16 cellular contexts compared by ENCODE assay signal in the genomic region with DNA sequence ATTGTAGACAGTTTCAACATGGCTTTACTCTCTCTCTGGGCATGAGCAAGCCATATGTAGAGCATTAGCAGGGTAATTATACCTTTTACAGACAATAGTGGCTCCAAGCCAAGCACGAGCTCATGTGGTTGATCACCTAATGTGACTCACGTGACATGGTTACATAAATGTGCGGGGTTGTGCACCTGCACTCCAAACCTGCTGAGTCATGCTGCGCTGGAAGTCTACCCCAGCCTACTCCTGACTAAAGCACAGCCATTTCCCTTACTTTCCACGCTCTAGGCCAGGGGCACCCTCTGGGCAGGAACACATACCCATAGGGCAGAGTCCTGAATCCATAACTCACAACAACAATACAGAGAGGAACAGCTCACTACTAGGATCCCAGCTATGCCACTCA.
DNase-seq lines count a peak whose midpoint lies in the region; ATAC-seq and TF ChIP-seq lines count a peak whose summit lies in the region.
"Had no signal": no experiment of that assay in that cellular context is flagged by ENCODE, and none has a peak within 500 bp of the region (broad histone marks: within the 10 kb centered on the region; RNA-seq: fewer than 3 reads in every experiment).

No MANE protein-coding gene starts in this region.

- POLR2A ChIA-PET in OCI-LY7 (lab: Charles Lee), result no interaction called here

- no peak for TF ChIP-seq CTCF in OCI-LY7 (conservative IDR thresholded peaks at IDR 0.05; ENCODE audit: low read length)
- no peak for TF ChIP-seq CTCF in prostate gland (IDR thresholded peaks at IDR 0.05)

- no TSS peak for BruUV-seq in OCI-LY7 (replicated peaks; lab: Mats Ljungman, UMichigan)

- CTCF ChIA-PET in OCI-LY7 (lab: Charles Lee; ENCODE audit: unreplicated experiment), result no interaction called here

- no peak overlapping the region for H2AFZ ChIP-seq in OCI-LY7 (ENCODE audit: low read length)

- no peak overlapping the region for H3K27ac ChIP-seq in OCI-LY7 (ENCODE audit: low read depth, low read length, poor library complexity, severe bottlenecking)
- peak overlapping the region; percentile 14 for H3K27ac ChIP-seq in epithelial cell of prostate
- no peak overlapping the region for H3K27ac ChIP-seq in prostate gland
- H3K27ac ChIP-seq: HL-60 had no signal

- peak; percentile 38 for DNase-seq in A172 (ENCODE audit: low spot score)
- peak; percentile 10 for DNase-seq in ELR (ENCODE audit: low read depth)
- DNase-seq in OCI-LY7 (ENCODE audit: low spot score), result peak; percentile 51
- DNase-seq in epithelial cell of prostate (ENCODE audit: low read depth, low spot score), result peak; percentile 44
- DNase-seq in cortex of kidney (lab: John Stamatoyannopoulos, UW), result no peak
- DNase-seq in prostate gland (ENCODE audit: low spot score), result no peak
- DNase-seq in NCI-H187 treated with DMSO at 0.1 percent for 48 hours (lab: John Stamatoyannopoulos, UW), result no peak
- DNase-seq: activated CD4-positive, alpha-beta memory T cell treated with anti-CD3 and anti-CD28 coated beads, Interleukin-2, amount 10 ng/mL, durations not matched to agents 7 days and 5 days; effector memory CD4-positive, alpha-beta T cell; NCI-H446 treated with DMSO at 0.1 percent for 48 hours; Right ventricle myocardium superior; stimulated activated CD4-positive, alpha-beta T cell treated with anti-CD3 and anti-CD28 coated beads, Interleukin-2, amount 100 ng/mL, for 48 hours; T1000 had no signal

- H3K4me1 ChIP-seq in OCI-LY7 (ENCODE audit: insufficient read depth, low read length, poor library complexity, severe bottlenecking) (no peaks in the 10 kb centered on the region), prostate gland (replicated peaks) (no peaks in the 10 kb centered on the region)

- H3K9me3 ChIP-seq in OCI-LY7 (ENCODE audit: low read length) (peaks cover 18% of the 10 kb centered on the region), prostate gland (no peaks in the 10 kb centered on the region)

- H3K36me3 ChIP-seq in OCI-LY7 (ENCODE audit: insufficient read depth, low read length) (no peaks in the 10 kb centered on the region), prostate gland (no peaks in the 10 kb centered on the region)

- H4K20me1 ChIP-seq in OCI-LY7 (ENCODE audit: insufficient read depth, low read length), result no peaks in the 10 kb centered on the region

- H3K27me3 ChIP-seq in prostate gland (replicated peaks; ENCODE audit: insufficient read depth), result no peaks in the 10 kb centered on the region

- TF ChIP-seq POLR2A in prostate gland (IDR thresholded peaks at IDR 0.05), result no peak

- H3K4me3 ChIP-seq in OCI-LY7 (ENCODE audit: low read depth, low read length, poor library complexity, severe bottlenecking) (no peak overlapping the region), prostate gland (no peak overlapping the region)

- WGBS in prostate gland, result 92% methylated on average over 5 of the region's 5 CpGs

- no peaks in the 10 kb centered on the region for H3K9me2 ChIP-seq in OCI-LY7 (ENCODE audit: insufficient read depth, low read length)

- no peaks in the 10 kb centered on the region for H3K79me2 ChIP-seq in OCI-LY7 (ENCODE audit: insufficient read depth, low read depth, low read length)

- H3K4me2 ChIP-seq in OCI-LY7 (ENCODE audit: low read length), result no peak overlapping the region

- no peak for ATAC-seq in HG03354 (IDR thresholded peaks at IDR 0.05; ENCODE audit: poor library complexity, severe bottlenecking, unreplicated experiment)
- ATAC-seq: stimulated activated memory B cell treated with anti-CD40 and anti-IgM and Interleukin-4, amounts not matched to agents 10 μg/mL and 1 μg/mL and 100 μg/mL, for 72 hours had no signal

- intact Hi-C loops in OCI-LY7 (cut with micrococcal nuclease; ENCODE audit: unreplicated experiment) (no loop called here), prostate gland (cut with DNase I) (no loop called here)

Comparison
In these comparisons a context has a peak if more than half of its experiments do, and no peak if none do; other contexts are left out.
1. DNase-seq: peak in A172 (single experiment), ELR (single experiment), OCI-LY7 (single experiment) and epithelial cell of prostate (single experiment); none in cortex of kidney (single experiment), prostate gland (single experiment) and NCI-H187 treated with DMSO at 0.1 percent for 48 hours (single experiment).